9 cellular contexts compared by ENCODE assay signal in the genomic region with DNA sequence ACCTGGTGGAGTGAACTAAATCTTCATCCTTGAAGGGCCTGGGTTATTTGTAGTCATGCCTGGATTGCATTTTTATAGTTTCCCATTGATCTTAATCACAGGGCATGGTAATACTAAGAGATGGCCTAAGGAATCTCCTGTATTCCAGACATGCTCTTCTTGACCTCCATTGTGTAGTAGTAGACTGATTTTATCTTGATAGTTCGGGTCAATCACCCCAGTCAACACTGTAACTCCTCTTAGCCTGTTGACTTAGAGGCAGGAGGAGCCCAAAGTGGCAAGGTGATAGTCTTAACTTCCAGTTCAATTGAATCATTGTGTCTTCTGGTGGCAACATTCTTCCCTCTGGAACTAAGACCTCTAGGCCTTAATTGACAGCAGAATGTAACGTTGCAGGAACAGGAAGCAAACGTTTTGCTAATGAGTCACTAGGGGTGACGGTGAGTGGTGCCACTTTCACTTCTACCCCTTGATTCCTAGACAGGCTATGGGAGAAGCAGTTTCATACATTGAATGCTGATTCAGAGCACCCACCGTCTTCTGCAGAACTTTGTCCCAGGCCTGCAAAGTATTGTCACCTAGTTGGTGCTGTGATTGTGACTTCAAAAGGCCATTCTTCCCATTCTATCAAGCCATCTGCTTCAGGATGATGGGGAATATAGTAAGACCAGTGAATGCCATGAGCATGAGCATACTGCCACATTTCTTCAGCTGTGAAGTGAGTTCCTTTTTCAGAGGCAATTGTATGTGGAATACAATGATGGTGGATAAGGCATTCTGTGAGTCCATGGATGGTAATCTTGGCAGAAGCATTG. TPM values are rescaled to one million over a fixed set of nuclear protein-coding genes. Genes with fewer than 3 reads are reported as not detected.
DNase-seq lines count a peak whose midpoint lies in the region; ATAC-seq and TF ChIP-seq lines count a peak whose summit lies in the region.
"Had no signal": no experiment of that assay in that cellular context is flagged by ENCODE, and none has a peak within 500 bp of the region (broad histone marks: within the 10 kb centered on the region; RNA-seq: fewer than 3 reads in every experiment).

No MANE protein-coding gene starts in this region.

- peaks cover 2% of the 10 kb centered on the region for H3K27me3 ChIP-seq in CD4-positive, CD25-positive, alpha-beta regulatory T cell (ENCODE audit: control insufficient read depth, insufficient read depth, low read length)
- H3K27me3 ChIP-seq in PC-9 (ENCODE audit: insufficient read depth, low read depth) (no peaks in the 10 kb centered on the region), suprapubic skin (no peaks in the 10 kb centered on the region), right atrium auricular region (no peaks in the 10 kb centered on the region)
- H3K27me3 ChIP-seq: cardiac muscle cell had no signal

- H3K4me1 ChIP-seq in CD4-positive, CD25-positive, alpha-beta regulatory T cell (ENCODE audit: control insufficient read depth, insufficient read depth, low read length, poor library complexity, severe bottlenecking), result no peaks in the 10 kb centered on the region
- H3K4me1 ChIP-seq in PC-9 (replicated peaks; ENCODE audit: insufficient read depth) (peaks cover 31% of the 10 kb centered on the region), suprapubic skin (no peaks in the 10 kb centered on the region), right atrium auricular region (no peaks in the 10 kb centered on the region)

- H3K79me2 ChIP-seq in PC-9 (ENCODE audit: low read depth), result no peaks in the 10 kb centered on the region

- POLR2A ChIA-PET in PC-9 (lab: Charles Lee; ENCODE audit: unreplicated experiment), result interaction anchor here (0.7 kb wide), 1 partner anchor 105 kb away, joined by 3 read pairs; no protein-coding TSS in a partner anchor

- H3K4me1 Mint-ChIP-seq in CD4-positive, CD25-positive, alpha-beta regulatory T cell, result peaks cover 0 to 7% (median 2%) of the 10 kb centered on the region in 4 donors

- H3K9me2 ChIP-seq in PC-9 (ENCODE audit: insufficient read depth), result no peaks in the 10 kb centered on the region

- H3K4me3 Mint-ChIP-seq in CD4-positive, CD25-positive, alpha-beta regulatory T cell, result no peak overlapping the region

- peaks cover 0 to 4% (median 0%) of the 10 kb centered on the region in 7 donors for H3K9me3 Mint-ChIP-seq in CD4-positive, CD25-positive, alpha-beta regulatory T cell

- no peak overlapping the region for H3K27ac Mint-ChIP-seq in CD4-positive, CD25-positive, alpha-beta regulatory T cell

- TF ChIP-seq POLR2A in suprapubic skin (IDR thresholded peaks at IDR 0.05), result no peak

- H3K27ac ChIP-seq in CD4-positive, CD25-positive, alpha-beta regulatory T cell (ENCODE audit: insufficient read depth, low read length, poor library complexity, severe bottlenecking), result no peak overlapping the region
- H3K27ac ChIP-seq in PC-9 (peak overlapping the region; percentile 74), suprapubic skin (no peak overlapping the region), right atrium auricular region (no peak overlapping the region)
- H3K27ac ChIP-seq: cardiac muscle cell had no signal

- H3K4me3 ChIP-seq in CD4-positive, CD25-positive, alpha-beta regulatory T cell (ENCODE audit: low read depth, low read length), result no peak overlapping the region
- H3K4me3 ChIP-seq in PC-9 (no peak overlapping the region), suprapubic skin (no peak overlapping the region), right atrium auricular region (no peak overlapping the region)
- H3K4me3 ChIP-seq: cardiac muscle cell had no signal

- H3F3A ChIP-seq in PC-9 (ENCODE audit: insufficient read depth, low read depth), result peaks cover 19% of the 10 kb centered on the region

- H3K36me3 ChIP-seq in CD4-positive, CD25-positive, alpha-beta regulatory T cell (ENCODE audit: control insufficient read depth, insufficient read depth, low read length), result no peaks in the 10 kb centered on the region
- H3K36me3 ChIP-seq in PC-9 (ENCODE audit: low read depth) (no peaks in the 10 kb centered on the region), suprapubic skin (no peaks in the 10 kb centered on the region), right atrium auricular region (no peaks in the 10 kb centered on the region)
- H3K36me3 ChIP-seq: cardiac muscle cell had no signal

- H4K20me1 ChIP-seq in PC-9 (ENCODE audit: insufficient read depth), result no peaks in the 10 kb centered on the region

- CTCF ChIA-PET in PC-9 (lab: Charles Lee), result no interaction called here

- TF ChIP-seq EP300 in suprapubic skin (IDR thresholded peaks at IDR 0.05), result no peak

- DNase-seq in CD4-positive, CD25-positive, alpha-beta regulatory T cell, result peak in 1 of 3 donors; percentile 59
- DNase-seq in HCEC 1CT (peak; percentile 86), PC-9 (peak; percentile 62 to 97), fibroblast of peridontal ligament (ENCODE audit: extremely low read depth) (peak; percentile 74), suprapubic skin (ENCODE audit: low spot score in 2 of 2) (no peak), HUDEP-2 (lab: John Stamatoyannopoulos, UW; ENCODE audit: unreplicated experiment in 76 of 76) (no peak), right atrium auricular region (ENCODE audit: low spot score) (no peak), ecto neural progenitor cell (ENCODE audit: low spot score) (no peak)

- peak overlapping the region; percentile 34 for H3K4me2 ChIP-seq in PC-9

- no peaks in the 10 kb centered on the region for H3K27me3 Mint-ChIP-seq in CD4-positive, CD25-positive, alpha-beta regulatory T cell

- no peak overlapping the region for H2AFZ ChIP-seq in PC-9

- H3K36me3 Mint-ChIP-seq in CD4-positive, CD25-positive, alpha-beta regulatory T cell, result no peaks in the 10 kb centered on the region

- intact Hi-C loops in PC-9 (cut with micrococcal nuclease; ENCODE audit: unreplicated experiment), result loop anchor here (1.0 to 2.0 kb wide), 4 partner anchors 25 to 102 kb away; no protein-coding TSS in a partner anchor

- WGBS in suprapubic skin, result 60% methylated on average over 5 of the region's 5 CpGs

- ATAC-seq in CD4-positive, CD25-positive, alpha-beta regulatory T cell (ENCODE audit: low read depth in 2 of 2), result peak; percentile 28 to 37

- no TSS peak for BruUV-seq in PC-9 (replicated peaks; lab: Mats Ljungman, UMichigan)

- no peak for TF ChIP-seq CTCF in PC-9 (conservative IDR thresholded peaks at IDR 0.05)
- no peak for TF ChIP-seq CTCF in suprapubic skin (IDR thresholded peaks at IDR 0.05)
- no peak for TF ChIP-seq CTCF in right atrium auricular region (IDR thresholded peaks at IDR 0.05)

- H3K9me3 ChIP-seq in CD4-positive, CD25-positive, alpha-beta regulatory T cell (ENCODE audit: control insufficient read depth in 2 of 2, low read length in 2 of 2), result no peaks in the 10 kb centered on the region
- H3K9me3 ChIP-seq in PC-9 (ENCODE audit: insufficient read depth, low read depth), result no peaks in the 10 kb centered on the region; the same call in 1 of the 2 replicates
- no peaks in the 10 kb centered on the region for H3K9me3 ChIP-seq in suprapubic skin
- H3K9me3 ChIP-seq in right atrium auricular region, result no peaks in the 10 kb centered on the region

RNA-seq across cellular contexts. Expression of a gene that starts 24.0 kb away (rescaled TPM):
- total RNA-seq in CD4-positive, CD25-positive, alpha-beta regulatory T cell, result not detected
- polyA plus RNA-seq in CD4-positive, CD25-positive, alpha-beta regulatory T cell, result under 1 TPM in 3 of 4 donors, not detected in 1; 0.07 to 0.14 (median 0.08) TPM
- total RNA-seq in PC-9 (2021), result 37.4 and 71.8 TPM in 2 replicates
- total RNA-seq in suprapubic skin, result 1 to 10 TPM; 2.4 to 5.6 (median 3.4) TPM
- total RNA-seq in right atrium auricular region, result 10 to 100 TPM; 13.4 to 26.6 TPM

Comparison
In these comparisons a context has a peak if more than half of its experiments do, and no peak if none do; other contexts are left out.
1. DNase-seq: peak in HCEC 1CT (single experiment), PC-9 (2 of 2) and fibroblast of peridontal ligament (single experiment); none in suprapubic skin (0 of 2), HUDEP-2 (0 of 76), right atrium auricular region (single experiment) and ecto neural progenitor cell (single experiment).